ENCODE assay signal across 34 cellular contexts in the genomic region with DNA sequence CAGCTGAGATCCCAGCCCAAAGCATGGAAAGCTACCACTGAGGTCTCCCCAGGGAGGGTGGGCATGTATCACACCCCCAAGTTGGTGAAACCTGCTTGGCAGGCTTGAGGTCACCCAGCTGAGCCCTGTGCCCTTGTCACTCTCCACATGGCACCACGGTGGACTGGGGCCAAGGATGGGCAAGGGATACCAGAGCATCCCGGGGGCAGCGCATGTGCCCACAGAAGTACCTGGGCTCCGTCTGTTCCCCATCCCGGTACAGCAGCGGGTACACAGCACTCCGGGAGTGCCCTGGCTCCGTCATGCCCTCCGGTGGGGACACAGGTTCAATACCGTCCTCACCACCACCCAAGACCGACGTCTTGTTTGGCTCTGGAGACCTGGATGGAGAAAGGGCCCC. TPM values are rescaled to one million over a fixed set of nuclear protein-coding genes. Genes with fewer than 3 reads are reported as not detected.
"Had no signal": no experiment of that assay in that cellular context is flagged by ENCODE, and none has a peak within 500 bp of the region (broad histone marks: within the 10 kb centered on the region; RNA-seq: fewer than 3 reads in every experiment).

No MANE protein-coding gene starts in this region.

- DNase-seq: activated CD4-positive, alpha-beta memory T cell treated with anti-CD3 and anti-CD28 coated beads for 36 hours; activated CD4-positive, alpha-beta T cell treated with anti-CD3 and anti-CD28 coated beads for 36 hours; activated CD4-positive, alpha-beta T cell treated with anti-CD3 and anti-CD28 coated beads, Interleukin-2, amount 10 ng/mL, durations not matched to agents 24 days and 14 days; activated CD4-positive, CD25-positive, alpha-beta regulatory T cell; activated CD4-positive, CD25-positive, alpha-beta regulatory T cell treated with anti-CD3 and anti-CD28 coated beads, Interleukin-2, amount 50 U/mL, for 72 hours; activated CD8-positive, alpha-beta memory T cell treated with anti-CD3 and anti-CD28 coated beads, Interleukin-2, amount 10 ng/mL, durations not matched to agents 7 days and 5 days; activated CD8-positive, alpha-beta memory T cell treated with anti-CD3 and anti-CD28 coated beads, Interleukin-2, amount 50 U/mL, for 4 hours; activated CD8-positive, alpha-beta T cell treated with anti-CD3 and anti-CD28 coated beads, Interleukin-2, amount 10 ng/mL, durations not matched to agents 7 days and 5 days; activated effector memory CD4-positive, alpha-beta T cell treated with anti-CD3 and anti-CD28 coated beads, Interleukin-2, amount 50 U/mL, for 16 hours; activated naive CD4-positive, alpha-beta T cell treated with anti-CD3 and anti-CD28 coated beads for 36 hours; activated naive CD8-positive, alpha-beta T cell treated with anti-CD3 and anti-CD28 coated beads for 36 hours; activated naive CD8-positive, alpha-beta T cell treated with anti-CD3 and anti-CD28 coated beads, Interleukin-2, amount 50 U/mL, for 24 hours; activated T-cell treated with anti-CD3 and anti-CD28 coated beads, Interleukin-2, amount 50 U/mL, for 1 hour; activated T-cell treated with anti-CD3 and anti-CD28 coated beads, Interleukin-2, amount 50 U/mL, for 48 hours; adrenal gland; amygdala; aorta; body of pancreas; cortex of kidney; dermis blood vessel endothelial cell; effector CD4-positive, alpha-beta T cell; effector memory CD8-positive, alpha-beta T cell; esophagus squamous epithelium; heart left ventricle; T-helper 2 cell had no signal

- H3K27me3 ChIP-seq: adrenal gland, body of pancreas, esophagus squamous epithelium, heart left ventricle had no signal

- FAIRE-seq: colon, endometrium, endothelial cell of umbilical vein, frontal cortex had no signal

- H3K4me1 ChIP-seq: adrenal gland, body of pancreas had no signal

- H3K27ac ChIP-seq: adrenal gland, body of pancreas, epithelial cell of prostate, esophagus squamous epithelium, heart left ventricle had no signal

- H3K4me3 ChIP-seq: adrenal gland, body of pancreas, esophagus squamous epithelium, heart left ventricle had no signal

- ATAC-seq: activated CD4-positive, alpha-beta T cell treated with anti-CD3 and anti-CD28 coated beads for 36 hours; activated CD8-positive, alpha-beta memory T cell treated with anti-CD3 and anti-CD28 coated beads, Interleukin-2, amount 10 ng/mL, durations not matched to agents 7 days and 5 days; activated CD8-positive, alpha-beta T cell treated with anti-CD3 and anti-CD28 coated beads, Interleukin-2, amount 10 ng/mL, durations not matched to agents 7 days and 5 days; activated naive CD8-positive, alpha-beta T cell treated with anti-CD3 and anti-CD28 coated beads, Interleukin-2, amount 50 U/mL, for 24 hours; body of pancreas; effector memory CD8-positive, alpha-beta T cell had no signal

- H3K9me3 ChIP-seq: adrenal gland, body of pancreas, esophagus squamous epithelium, heart left ventricle had no signal

RNA-seq across cellular contexts. Expression of a gene that starts 38.0 kb away (rescaled TPM):
- total RNA-seq: activated CD4-positive, alpha-beta memory T cell treated with anti-CD3 and anti-CD28 coated beads for 36 hours; activated CD4-positive, alpha-beta T cell treated with anti-CD3 and anti-CD28 coated beads for 36 hours; activated CD4-positive, alpha-beta T cell treated with anti-CD3 and anti-CD28 coated beads, Interleukin-2, amount 10 ng/mL, durations not matched to agents 24 days and 14 days; activated CD8-positive, alpha-beta memory T cell treated with anti-CD3 and anti-CD28 coated beads for 36 hours; activated CD8-positive, alpha-beta memory T cell treated with anti-CD3 and anti-CD28 coated beads, Interleukin-2, amount 10 ng/mL, durations not matched to agents 7 days and 5 days; activated CD8-positive, alpha-beta T cell treated with anti-CD3 and anti-CD28 coated beads, Interleukin-2, amount 10 ng/mL, durations not matched to agents 7 days and 5 days; activated naive CD4-positive, alpha-beta T cell treated with anti-CD3 and anti-CD28 coated beads for 36 hours; activated naive CD8-positive, alpha-beta T cell treated with anti-CD3 and anti-CD28 coated beads for 36 hours; activated T-helper 1 cell treated with anti-CD3 and anti-CD28 coated beads, Interleukin-12 subunit alpha, Interleukin-12 subunit beta, Interleukin-2, Interleukin-4 antibody, amounts not matched to agents 30 ng/mL and 10 ng/mL and 1 ng/mL, durations not matched to agents 14 hours and 24 hours and 36 hours; activated T-helper 2 cell treated with anti-CD3 and anti-CD28 coated beads, Interferon-gamma antibody, Interleukin-2, Interleukin-4, amounts not matched to agents 10 μg/mL and 5 μg/mL and 100 μg/mL, durations not matched to agents 14 hours and 24 hours and 36 hours; fibroblast of lung had no signal
